1 cellular context compared by ENCODE assay signal in the genomic region with DNA sequence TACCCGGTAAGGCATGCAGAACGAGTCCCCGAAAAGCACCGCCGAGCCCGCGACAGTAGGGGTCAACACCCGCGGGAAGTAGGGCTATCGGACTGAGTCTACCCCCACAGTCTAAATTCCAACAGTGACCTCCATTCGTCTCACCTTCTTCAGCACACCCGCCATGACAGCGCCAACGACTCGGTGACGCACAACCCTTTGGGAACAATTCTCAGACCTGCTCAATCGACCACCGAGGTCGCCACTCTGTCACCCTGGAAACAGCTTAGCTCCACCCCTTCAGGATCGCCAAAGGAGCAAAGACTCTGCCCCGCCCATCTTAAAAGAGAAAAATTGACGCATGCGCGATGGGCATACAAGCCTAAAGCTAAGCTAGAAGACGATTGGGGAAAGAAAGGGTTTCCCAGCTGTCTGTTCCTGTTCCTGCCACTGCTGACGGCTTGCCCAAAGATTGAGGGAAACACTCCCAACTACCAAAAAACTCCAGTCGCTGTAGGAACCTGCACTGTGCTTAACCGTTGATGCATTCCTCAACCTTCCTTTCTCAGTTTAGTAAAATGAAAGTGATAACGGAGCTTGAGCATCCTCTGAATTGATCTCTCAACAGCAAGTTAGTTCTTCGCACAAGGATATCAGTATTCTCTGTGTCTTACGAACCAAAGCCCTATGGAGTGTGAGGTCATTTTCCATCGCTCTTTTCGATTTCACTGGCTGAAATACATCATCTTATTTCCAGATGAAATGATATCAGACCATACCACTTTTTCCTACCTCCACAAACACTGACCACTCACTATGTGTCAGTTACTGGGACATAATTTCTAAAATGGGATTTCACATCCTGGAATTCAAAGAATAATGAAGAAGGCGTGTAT.
A peak's percentile ranks its signal among the peaks of the same experiment; 100 is the strongest.
TF ChIP-seq lines count a peak whose summit lies in the region.

A gene (minus strand): TSS at position 188 of the 875 bp plus-strand sequence. CDS start 23 bp downstream, at position 165.

TF ChIP-seq in HEK293, 187 proteins besides CTCF, POLR2A, EP300 and RAD21 (continued from another document and continues in another):
- TF ChIP-seq, protein P1, sequence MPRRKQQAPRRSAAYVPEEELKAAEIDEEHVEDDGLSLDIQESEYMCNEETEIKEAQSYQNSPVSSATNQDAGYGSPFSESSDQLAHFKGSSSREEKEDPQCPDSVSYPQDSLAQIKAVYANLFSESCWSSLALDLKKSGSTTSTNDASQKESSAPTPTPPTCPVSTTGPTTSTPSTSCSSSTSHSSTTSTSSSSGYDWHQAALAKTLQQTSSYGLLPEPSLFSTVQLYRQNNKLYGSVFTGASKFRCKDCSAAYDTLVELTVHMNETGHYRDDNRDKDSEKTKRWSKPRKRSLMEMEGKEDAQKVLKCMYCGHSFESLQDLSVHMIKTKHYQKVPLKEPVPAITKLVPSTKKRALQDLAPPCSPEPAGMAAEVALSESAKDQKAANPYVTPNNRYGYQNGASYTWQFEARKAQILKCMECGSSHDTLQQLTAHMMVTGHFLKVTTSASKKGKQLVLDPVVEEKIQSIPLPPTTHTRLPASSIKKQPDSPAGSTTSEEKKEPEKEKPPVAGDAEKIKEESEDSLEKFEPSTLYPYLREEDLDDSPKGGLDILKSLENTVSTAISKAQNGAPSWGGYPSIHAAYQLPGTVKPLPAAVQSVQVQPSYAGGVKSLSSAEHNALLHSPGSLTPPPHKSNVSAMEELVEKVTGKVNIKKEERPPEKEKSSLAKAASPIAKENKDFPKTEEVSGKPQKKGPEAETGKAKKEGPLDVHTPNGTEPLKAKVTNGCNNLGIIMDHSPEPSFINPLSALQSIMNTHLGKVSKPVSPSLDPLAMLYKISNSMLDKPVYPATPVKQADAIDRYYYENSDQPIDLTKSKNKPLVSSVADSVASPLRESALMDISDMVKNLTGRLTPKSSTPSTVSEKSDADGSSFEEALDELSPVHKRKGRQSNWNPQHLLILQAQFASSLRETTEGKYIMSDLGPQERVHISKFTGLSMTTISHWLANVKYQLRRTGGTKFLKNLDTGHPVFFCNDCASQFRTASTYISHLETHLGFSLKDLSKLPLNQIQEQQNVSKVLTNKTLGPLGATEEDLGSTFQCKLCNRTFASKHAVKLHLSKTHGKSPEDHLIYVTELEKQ (tag by site-specific recombination; IDR thresholded peaks at IDR 0.05; ENCODE audit: borderline replicate concordance): no peak
- TF ChIP-seq ZNF175 (tag by site-specific recombination; IDR thresholded peaks at IDR 0.05) (no peak), IKZF3 (tag by site-specific recombination; IDR thresholded peaks at IDR 0.05) (no peak), KLF9 (tag by site-specific recombination; IDR thresholded peaks at IDR 0.05; ENCODE audit: low read depth) (peak; percentile 85), HOXA7 (CRISPR knock-in tag; IDR thresholded peaks at IDR 0.05; ENCODE audit: borderline replicate concordance) (no peak), ZNF274 (IDR thresholded peaks at IDR 0.05; ENCODE audit: low read length) (no peak), ZNF274 (tag by site-specific recombination; IDR thresholded peaks at IDR 0.05; ENCODE audit: borderline replicate concordance) (no peak), YY1 (tag by site-specific recombination; IDR thresholded peaks at IDR 0.05) (peak; percentile 92), ZNF202 (tag by site-specific recombination; IDR thresholded peaks at IDR 0.05; ENCODE audit: borderline replicate concordance) (no peak), SP2 (tag by site-specific recombination; IDR thresholded peaks at IDR 0.05) (peak; percentile 69), KLF16 (tag by site-specific recombination; IDR thresholded peaks at IDR 0.05) (peak; percentile 72), ZNF133 (tag by site-specific recombination; IDR thresholded peaks at IDR 0.05) (no peak), ZNF404 (tag by site-specific recombination; IDR thresholded peaks at IDR 0.05) (no peak), ZNF311 (tag by site-specific recombination; IDR thresholded peaks at IDR 0.05; ENCODE audit: borderline replicate concordance) (no peak), ZNF138 (tag by site-specific recombination; IDR thresholded peaks at IDR 0.05; ENCODE audit: borderline replicate concordance) (no peak), ZNF391 (tag by site-specific recombination; IDR thresholded peaks at IDR 0.05; ENCODE audit: borderline replicate concordance, low read depth) (no peak), ZNF155 (tag by site-specific recombination; IDR thresholded peaks at IDR 0.05) (no peak), RBAK (tag by site-specific recombination; IDR thresholded peaks at IDR 0.05) (no peak), ZNF776 (tag by site-specific recombination; IDR thresholded peaks at IDR 0.05; ENCODE audit: borderline replicate concordance) (no peak), ZNF10 (tag by site-specific recombination; IDR thresholded peaks at IDR 0.05) (peak; percentile 96), ZEB2 (tag by site-specific recombination; IDR thresholded peaks at IDR 0.05) (0 out of 2 replicates have a peak, but pooled peaks have one; percentile 8), ZBTB1 (tag by site-specific recombination; IDR thresholded peaks at IDR 0.05) (0 out of 2 replicates have a peak, but pooled peaks have one; percentile 49), OSR2 (tag by site-specific recombination; IDR thresholded peaks at IDR 0.05) (no peak), ZNF266 (tag by site-specific recombination; IDR thresholded peaks at IDR 0.05; ENCODE audit: low read depth) (no peak), ZNF394 (tag by site-specific recombination; IDR thresholded peaks at IDR 0.05; ENCODE audit: borderline replicate concordance) (no peak; the same call in 1 of the 2 replicates), ZBTB20 (tag by site-specific recombination; IDR thresholded peaks at IDR 0.05) (no peak; the same call in 1 of the 2 replicates), ZNF184 (tag by site-specific recombination; IDR thresholded peaks at IDR 0.05) (no peak), SP7 (tag by site-specific recombination; IDR thresholded peaks at IDR 0.05) (peak; percentile 69; the same call in 1 of the 2 replicates)
- TF ChIP-seq, protein P2, sequence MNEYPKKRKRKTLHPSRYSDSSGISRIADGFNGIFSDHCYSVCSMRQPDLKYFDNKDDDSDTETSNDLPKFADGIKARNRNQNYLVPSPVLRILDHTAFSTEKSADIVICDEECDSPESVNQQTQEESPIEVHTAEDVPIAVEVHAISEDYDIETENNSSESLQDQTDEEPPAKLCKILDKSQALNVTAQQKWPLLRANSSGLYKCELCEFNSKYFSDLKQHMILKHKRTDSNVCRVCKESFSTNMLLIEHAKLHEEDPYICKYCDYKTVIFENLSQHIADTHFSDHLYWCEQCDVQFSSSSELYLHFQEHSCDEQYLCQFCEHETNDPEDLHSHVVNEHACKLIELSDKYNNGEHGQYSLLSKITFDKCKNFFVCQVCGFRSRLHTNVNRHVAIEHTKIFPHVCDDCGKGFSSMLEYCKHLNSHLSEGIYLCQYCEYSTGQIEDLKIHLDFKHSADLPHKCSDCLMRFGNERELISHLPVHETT (tag by site-specific recombination; IDR thresholded peaks at IDR 0.05): 0 out of 2 replicates have a peak, but pooled peaks have one; percentile 39
- TF ChIP-seq, protein P3, sequence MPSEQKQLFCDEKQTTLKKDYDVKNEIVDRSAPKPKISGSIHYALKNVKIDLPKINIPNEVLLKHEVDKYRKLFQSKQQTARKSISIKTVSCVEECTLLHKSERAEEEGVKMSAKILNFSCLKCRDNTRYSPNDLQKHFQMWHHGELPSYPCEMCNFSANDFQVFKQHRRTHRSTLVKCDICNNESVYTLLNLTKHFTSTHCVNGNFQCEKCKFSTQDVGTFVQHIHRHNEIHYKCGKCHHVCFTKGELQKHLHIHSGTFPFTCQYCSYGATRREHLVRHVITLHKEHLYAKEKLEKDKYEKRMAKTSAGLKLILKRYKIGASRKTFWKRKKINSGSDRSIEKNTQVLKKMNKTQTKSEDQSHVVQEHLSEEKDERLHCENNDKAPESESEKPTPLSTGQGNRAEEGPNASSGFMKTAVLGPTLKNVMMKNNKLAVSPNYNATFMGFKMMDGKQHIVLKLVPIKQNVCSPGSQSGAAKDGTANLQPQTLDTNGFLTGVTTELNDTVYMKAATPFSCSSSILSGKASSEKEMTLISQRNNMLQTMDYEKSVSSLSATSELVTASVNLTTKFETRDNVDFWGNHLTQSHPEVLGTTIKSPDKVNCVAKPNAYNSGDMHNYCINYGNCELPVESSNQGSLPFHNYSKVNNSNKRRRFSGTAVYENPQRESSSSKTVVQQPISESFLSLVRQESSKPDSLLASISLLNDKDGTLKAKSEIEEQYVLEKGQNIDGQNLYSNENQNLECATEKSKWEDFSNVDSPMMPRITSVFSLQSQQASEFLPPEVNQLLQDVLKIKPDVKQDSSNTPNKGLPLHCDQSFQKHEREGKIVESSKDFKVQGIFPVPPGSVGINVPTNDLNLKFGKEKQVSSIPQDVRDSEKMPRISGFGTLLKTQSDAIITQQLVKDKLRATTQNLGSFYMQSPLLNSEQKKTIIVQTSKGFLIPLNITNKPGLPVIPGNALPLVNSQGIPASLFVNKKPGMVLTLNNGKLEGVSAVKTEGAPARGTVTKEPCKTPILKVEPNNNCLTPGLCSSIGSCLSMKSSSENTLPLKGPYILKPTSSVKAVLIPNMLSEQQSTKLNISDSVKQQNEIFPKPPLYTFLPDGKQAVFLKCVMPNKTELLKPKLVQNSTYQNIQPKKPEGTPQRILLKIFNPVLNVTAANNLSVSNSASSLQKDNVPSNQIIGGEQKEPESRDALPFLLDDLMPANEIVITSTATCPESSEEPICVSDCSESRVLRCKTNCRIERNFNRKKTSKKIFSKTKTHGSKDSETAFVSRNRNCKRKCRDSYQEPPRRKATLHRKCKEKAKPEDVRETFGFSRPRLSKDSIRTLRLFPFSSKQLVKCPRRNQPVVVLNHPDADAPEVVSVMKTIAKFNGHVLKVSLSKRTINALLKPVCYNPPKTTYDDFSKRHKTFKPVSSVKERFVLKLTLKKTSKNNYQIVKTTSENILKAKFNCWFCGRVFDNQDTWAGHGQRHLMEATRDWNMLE (tag by site-specific recombination; conservative IDR thresholded peaks at IDR 0.05; ENCODE audit: low read depth): peak; percentile 45
- TF ChIP-seq, protein P4, sequence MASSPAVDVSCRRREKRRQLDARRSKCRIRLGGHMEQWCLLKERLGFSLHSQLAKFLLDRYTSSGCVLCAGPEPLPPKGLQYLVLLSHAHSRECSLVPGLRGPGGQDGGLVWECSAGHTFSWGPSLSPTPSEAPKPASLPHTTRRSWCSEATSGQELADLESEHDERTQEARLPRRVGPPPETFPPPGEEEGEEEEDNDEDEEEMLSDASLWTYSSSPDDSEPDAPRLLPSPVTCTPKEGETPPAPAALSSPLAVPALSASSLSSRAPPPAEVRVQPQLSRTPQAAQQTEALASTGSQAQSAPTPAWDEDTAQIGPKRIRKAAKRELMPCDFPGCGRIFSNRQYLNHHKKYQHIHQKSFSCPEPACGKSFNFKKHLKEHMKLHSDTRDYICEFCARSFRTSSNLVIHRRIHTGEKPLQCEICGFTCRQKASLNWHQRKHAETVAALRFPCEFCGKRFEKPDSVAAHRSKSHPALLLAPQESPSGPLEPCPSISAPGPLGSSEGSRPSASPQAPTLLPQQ (tag by site-specific recombination; IDR thresholded peaks at IDR 0.05): 0 out of 2 replicates have a peak, but pooled peaks have one; percentile 52
- TF ChIP-seq, protein P5, sequence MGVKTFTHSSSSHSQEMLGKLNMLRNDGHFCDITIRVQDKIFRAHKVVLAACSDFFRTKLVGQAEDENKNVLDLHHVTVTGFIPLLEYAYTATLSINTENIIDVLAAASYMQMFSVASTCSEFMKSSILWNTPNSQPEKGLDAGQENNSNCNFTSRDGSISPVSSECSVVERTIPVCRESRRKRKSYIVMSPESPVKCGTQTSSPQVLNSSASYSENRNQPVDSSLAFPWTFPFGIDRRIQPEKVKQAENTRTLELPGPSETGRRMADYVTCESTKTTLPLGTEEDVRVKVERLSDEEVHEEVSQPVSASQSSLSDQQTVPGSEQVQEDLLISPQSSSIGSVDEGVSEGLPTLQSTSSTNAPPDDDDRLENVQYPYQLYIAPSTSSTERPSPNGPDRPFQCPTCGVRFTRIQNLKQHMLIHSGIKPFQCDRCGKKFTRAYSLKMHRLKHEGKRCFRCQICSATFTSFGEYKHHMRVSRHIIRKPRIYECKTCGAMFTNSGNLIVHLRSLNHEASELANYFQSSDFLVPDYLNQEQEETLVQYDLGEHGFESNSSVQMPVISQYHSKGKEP (tag by site-specific recombination; IDR thresholded peaks at IDR 0.05): no peak
- TF ChIP-seq, protein P6, sequence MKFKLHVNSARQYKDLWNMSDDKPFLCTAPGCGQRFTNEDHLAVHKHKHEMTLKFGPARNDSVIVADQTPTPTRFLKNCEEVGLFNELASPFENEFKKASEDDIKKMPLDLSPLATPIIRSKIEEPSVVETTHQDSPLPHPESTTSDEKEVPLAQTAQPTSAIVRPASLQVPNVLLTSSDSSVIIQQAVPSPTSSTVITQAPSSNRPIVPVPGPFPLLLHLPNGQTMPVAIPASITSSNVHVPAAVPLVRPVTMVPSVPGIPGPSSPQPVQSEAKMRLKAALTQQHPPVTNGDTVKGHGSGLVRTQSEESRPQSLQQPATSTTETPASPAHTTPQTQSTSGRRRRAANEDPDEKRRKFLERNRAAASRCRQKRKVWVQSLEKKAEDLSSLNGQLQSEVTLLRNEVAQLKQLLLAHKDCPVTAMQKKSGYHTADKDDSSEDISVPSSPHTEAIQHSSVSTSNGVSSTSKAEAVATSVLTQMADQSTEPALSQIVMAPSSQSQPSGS (tag by site-specific recombination; IDR thresholded peaks at IDR 0.05; ENCODE audit: low read depth): 0 out of 2 replicates have a peak, but pooled peaks have one; percentile 44
- TF ChIP-seq, protein P7, sequence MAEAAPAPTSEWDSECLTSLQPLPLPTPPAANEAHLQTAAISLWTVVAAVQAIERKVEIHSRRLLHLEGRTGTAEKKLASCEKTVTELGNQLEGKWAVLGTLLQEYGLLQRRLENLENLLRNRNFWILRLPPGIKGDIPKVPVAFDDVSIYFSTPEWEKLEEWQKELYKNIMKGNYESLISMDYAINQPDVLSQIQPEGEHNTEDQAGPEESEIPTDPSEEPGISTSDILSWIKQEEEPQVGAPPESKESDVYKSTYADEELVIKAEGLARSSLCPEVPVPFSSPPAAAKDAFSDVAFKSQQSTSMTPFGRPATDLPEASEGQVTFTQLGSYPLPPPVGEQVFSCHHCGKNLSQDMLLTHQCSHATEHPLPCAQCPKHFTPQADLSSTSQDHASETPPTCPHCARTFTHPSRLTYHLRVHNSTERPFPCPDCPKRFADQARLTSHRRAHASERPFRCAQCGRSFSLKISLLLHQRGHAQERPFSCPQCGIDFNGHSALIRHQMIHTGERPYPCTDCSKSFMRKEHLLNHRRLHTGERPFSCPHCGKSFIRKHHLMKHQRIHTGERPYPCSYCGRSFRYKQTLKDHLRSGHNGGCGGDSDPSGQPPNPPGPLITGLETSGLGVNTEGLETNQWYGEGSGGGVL (tag by site-specific recombination; IDR thresholded peaks at IDR 0.05): no peak
